In genomic region chr6:105892577-105893262, GRCh38 we compare ENCODE assay signal across 1 cellular context.
TF ChIP-seq lines count a peak whose summit lies in the region.

No MANE protein-coding gene starts in this region.

TF ChIP-seq in K562, 482 proteins besides CTCF, POLR2A, EP300 and RAD21 (continued from another document and continues in another):
- 0 out of 2 replicates have a peak, but pooled peaks have one; percentile 19 for TF ChIP-seq CREB3L1 (IDR thresholded peaks at IDR 0.05; ENCODE audit: borderline replicate concordance, low read depth)
- TF ChIP-seq ZNF609 (CRISPR knock-in tag; IDR thresholded peaks at IDR 0.05; ENCODE audit: borderline replicate concordance), result no peak
- no peak for TF ChIP-seq ZFP1 (CRISPR knock-in tag; IDR thresholded peaks at IDR 0.05)
- TF ChIP-seq HES1 (IDR thresholded peaks at IDR 0.05; ENCODE audit: low read depth), result no peak
- TF ChIP-seq C11orf30 (IDR thresholded peaks at IDR 0.05; ENCODE audit: low read depth), result peak; percentile 98
- TF ChIP-seq ETV6 (IDR thresholded peaks at IDR 0.05; ENCODE audit: borderline replicate concordance in 1 of 2, low read depth in 2 of 2, low read length in 1 of 2), result no peak
- TF ChIP-seq ETV6 (CRISPR knock-in tag; IDR thresholded peaks at IDR 0.05; ENCODE audit: borderline replicate concordance), result no peak
- TF ChIP-seq MCM3 (IDR thresholded peaks at IDR 0.05), result no peak
- no peak for TF ChIP-seq TSHZ1 (CRISPR knock-in tag; IDR thresholded peaks at IDR 0.05)
- no peak for TF ChIP-seq TFE3 (CRISPR knock-in tag; IDR thresholded peaks at IDR 0.05)
- TF ChIP-seq TAL1 (IDR thresholded peaks at IDR 0.05), result no peak; the same call in 1 of the 2 replicates
- no peak for TF ChIP-seq NRF1 (conservative IDR thresholded peaks at IDR 0.05 in 1 of 2, IDR thresholded peaks at IDR 0.05 in 1 of 2)
- no peak for TF ChIP-seq AFF1 (IDR thresholded peaks at IDR 0.05; ENCODE audit: low read depth in 1 of 2, partially characterized antibody in 2 of 2)
- no peak for TF ChIP-seq STAG1 (CRISPR knock-in tag; IDR thresholded peaks at IDR 0.05; ENCODE audit: borderline replicate concordance)
- TF ChIP-seq KAT2B (IDR thresholded peaks at IDR 0.05; ENCODE audit: low read depth, low read length), result no peak
- no peak for TF ChIP-seq ZNF431 (CRISPR knock-in tag; IDR thresholded peaks at IDR 0.05)
- no peak for TF ChIP-seq ZNF785 (CRISPR knock-in tag; IDR thresholded peaks at IDR 0.05)
- TF ChIP-seq IRF9 (tag; IDR thresholded peaks at IDR 0.05), result no peak
- TF ChIP-seq PRDM10 (IDR thresholded peaks at IDR 0.05; ENCODE audit: partially characterized antibody), result peak; percentile 60
- no peak for TF ChIP-seq EP400 (IDR thresholded peaks at IDR 0.05)
- TF ChIP-seq NR0B1 (IDR thresholded peaks at IDR 0.05; ENCODE audit: partially characterized antibody), result no peak
- no peak for TF ChIP-seq TAF7 (tag; IDR thresholded peaks at IDR 0.05)
- no peak for TF ChIP-seq GATAD2B (IDR thresholded peaks at IDR 0.05; ENCODE audit: borderline replicate concordance)
- TF ChIP-seq UBTF (IDR thresholded peaks at IDR 0.05; ENCODE audit: borderline replicate concordance in 1 of 2, low read depth in 2 of 2, low read length in 2 of 2), result no peak
